Comparison of ENCODE assay signal across 1 cellular context in genomic region chr7:130941322-130942210, GRCh38.
TF ChIP-seq lines count a peak whose summit lies in the region.

No MANE protein-coding gene starts in this region.

TF ChIP-seq in K562, 482 proteins besides CTCF, POLR2A, EP300 and RAD21 (continued from another document and continues in another):
- no peak for TF ChIP-seq BCLAF1 (IDR thresholded peaks at IDR 0.05; ENCODE audit: borderline replicate concordance in 1 of 2, control insufficient read depth in 1 of 2, low read depth in 2 of 2, low read length in 1 of 2)
- no peak for TF ChIP-seq HDGF (IDR thresholded peaks at IDR 0.05)
- no peak for TF ChIP-seq MCM7 (IDR thresholded peaks at IDR 0.05)
- peak; percentile 21; the same call in 1 of the 2 replicates for TF ChIP-seq ZNF644 (tag; IDR thresholded peaks at IDR 0.05; ENCODE audit: low read depth)
- TF ChIP-seq E2F8 (IDR thresholded peaks at IDR 0.05; ENCODE audit: low read depth, partially characterized antibody): no peak
- no peak for TF ChIP-seq ZNF165 (CRISPR knock-in tag; IDR thresholded peaks at IDR 0.05; ENCODE audit: borderline replicate concordance)
- TF ChIP-seq TBL1XR1 (IDR thresholded peaks at IDR 0.05; ENCODE audit: low read length in 2 of 2): peak in 1 of 2 experiments; percentile 20; a peak in 1 of 4 replicates
- no peak for TF ChIP-seq ZNF740 (CRISPR knock-in tag; IDR thresholded peaks at IDR 0.05)
- TF ChIP-seq ZNF740 (tag; IDR thresholded peaks at IDR 0.05): no peak
- TF ChIP-seq GTF3C2 (IDR thresholded peaks at IDR 0.05; ENCODE audit: borderline replicate concordance, extremely low read depth, insufficient read length): no peak
- TF ChIP-seq E2F5 (CRISPR knock-in tag; IDR thresholded peaks at IDR 0.05): no peak
- no peak for TF ChIP-seq ZNF274 (IDR thresholded peaks at IDR 0.05; ENCODE audit: borderline replicate concordance, low read depth, low read length)
- TF ChIP-seq HDAC1 (IDR thresholded peaks at IDR 0.05): peak in 1 of 2 experiments; percentile 74; a peak in 2 of 4 replicates
- TF ChIP-seq ATF3 (IDR thresholded peaks at IDR 0.05): no peak
- TF ChIP-seq ATF3 (CRISPR knock-in tag; conservative IDR thresholded peaks at IDR 0.05): 0 out of 2 replicates have a peak, but pooled peaks have one; percentile 1
- TF ChIP-seq HLTF (IDR thresholded peaks at IDR 0.05): no peak
- no peak for TF ChIP-seq CBFA2T2 (conservative IDR thresholded peaks at IDR 0.05)
- TF ChIP-seq ZNF354B (CRISPR knock-in tag; IDR thresholded peaks at IDR 0.05): no peak
- 0 out of 4 replicates have a peak, but pooled peaks of 1 of the 2 experiments have one; percentile 20 for TF ChIP-seq TEAD1 (CRISPR knock-in tag; IDR thresholded peaks at IDR 0.05)
- 0 out of 2 replicates have a peak, but pooled peaks have one; percentile 26 for TF ChIP-seq GABPA (tag; conservative IDR thresholded peaks at IDR 0.05; ENCODE audit: low read depth)
- no peak for TF ChIP-seq RBM17 (IDR thresholded peaks at IDR 0.05; ENCODE audit: borderline replicate concordance, low read depth, low read length)
- TF ChIP-seq NR2C1 (IDR thresholded peaks at IDR 0.05): no peak
- TF ChIP-seq NR2C1 (tag; IDR thresholded peaks at IDR 0.05): peak; percentile 31; the same call in 1 of the 2 replicates
- TF ChIP-seq HOMEZ (CRISPR knock-in tag; IDR thresholded peaks at IDR 0.05): no peak
- no peak for TF ChIP-seq GABPB1 (CRISPR knock-in tag; IDR thresholded peaks at IDR 0.05)
- 0 out of 2 replicates have a peak, but pooled peaks have one; percentile 0 for TF ChIP-seq ZBTB17 (CRISPR knock-in tag; IDR thresholded peaks at IDR 0.05)
- no peak for TF ChIP-seq HOXB6 (CRISPR knock-in tag; IDR thresholded peaks at IDR 0.05; ENCODE audit: borderline replicate concordance)
- TF ChIP-seq NFYB (IDR thresholded peaks at IDR 0.05; ENCODE audit: extremely low read depth, insufficient read length): no peak
- no peak for TF ChIP-seq ZZZ3 (IDR thresholded peaks at IDR 0.05)
- TF ChIP-seq ZNF311 (CRISPR knock-in tag; IDR thresholded peaks at IDR 0.05): no peak
- no peak for TF ChIP-seq HINFP (tag; conservative IDR thresholded peaks at IDR 0.05; ENCODE audit: low read depth)
- no peak for TF ChIP-seq TFAM (CRISPR knock-in tag; conservative IDR thresholded peaks at IDR 0.05)
- peak; percentile 67; the same call in 1 of the 2 replicates for TF ChIP-seq SMARCE1 (IDR thresholded peaks at IDR 0.05)
- TF ChIP-seq SAP30 (IDR thresholded peaks at IDR 0.05; ENCODE audit: borderline replicate concordance, insufficient read depth, low read depth, low read length, poor library complexity, severe bottlenecking): peak; percentile 38
- TF ChIP-seq ZNF778 (CRISPR knock-in tag; IDR thresholded peaks at IDR 0.05): no peak
- TF ChIP-seq RBM15 (IDR thresholded peaks at IDR 0.05; ENCODE audit: insufficient read depth, low read length): no peak
- no peak for TF ChIP-seq HNRNPLL (IDR thresholded peaks at IDR 0.05; ENCODE audit: low read depth, low read length, poor library complexity, severe bottlenecking)
- TF ChIP-seq MAFK (IDR thresholded peaks at IDR 0.05; ENCODE audit: low read length): peak; percentile 63
- TF ChIP-seq, protein P1, sequence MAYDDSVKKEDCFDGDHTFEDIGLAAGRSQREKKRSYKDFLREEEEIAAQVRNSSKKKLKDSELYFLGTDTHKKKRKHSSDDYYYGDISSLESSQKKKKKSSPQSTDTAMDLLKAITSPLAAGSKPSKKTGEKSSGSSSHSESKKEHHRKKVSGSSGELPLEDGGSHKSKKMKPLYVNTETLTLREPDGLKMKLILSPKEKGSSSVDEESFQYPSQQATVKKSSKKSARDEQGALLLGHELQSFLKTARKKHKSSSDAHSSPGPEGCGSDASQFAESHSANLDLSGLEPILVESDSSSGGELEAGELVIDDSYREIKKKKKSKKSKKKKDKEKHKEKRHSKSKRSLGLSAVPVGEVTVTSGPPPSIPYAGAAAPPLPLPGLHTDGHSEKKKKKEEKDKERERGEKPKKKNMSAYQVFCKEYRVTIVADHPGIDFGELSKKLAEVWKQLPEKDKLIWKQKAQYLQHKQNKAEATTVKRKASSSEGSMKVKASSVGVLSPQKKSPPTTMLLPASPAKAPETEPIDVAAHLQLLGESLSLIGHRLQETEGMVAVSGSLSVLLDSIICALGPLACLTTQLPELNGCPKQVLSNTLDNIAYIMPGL (CRISPR knock-in tag; IDR thresholded peaks at IDR 0.05): no peak
- TF ChIP-seq C11orf30 (IDR thresholded peaks at IDR 0.05; ENCODE audit: low read depth): peak; percentile 84
- TF ChIP-seq ZNF23 (CRISPR knock-in tag; IDR thresholded peaks at IDR 0.05): no peak
- TF ChIP-seq TEAD4 (IDR thresholded peaks at IDR 0.05; ENCODE audit: low read length): no peak; the same call in 1 of the 2 replicates
- TF ChIP-seq TEAD4 (CRISPR knock-in tag; IDR thresholded peaks at IDR 0.05; ENCODE audit: borderline replicate concordance): no peak
- peak; percentile 70 for TF ChIP-seq RBFOX2 (IDR thresholded peaks at IDR 0.05; ENCODE audit: low read depth, low read length)
- no peak for TF ChIP-seq ZKSCAN1 (IDR thresholded peaks at IDR 0.05; ENCODE audit: low read depth, low read length)
- no peak for TF ChIP-seq POLR3G (IDR thresholded peaks at IDR 0.05; ENCODE audit: extremely low read depth, insufficient read length, insufficient replicate concordance)
- TF ChIP-seq SRSF1 (IDR thresholded peaks at IDR 0.05; ENCODE audit: low read depth, low read length): no peak
- no peak; the same call in 1 of the 2 replicates for TF ChIP-seq TRIM28 (IDR thresholded peaks at IDR 0.05)
- peak; percentile 76; the same call in 1 of the 2 replicates for TF ChIP-seq NKRF (IDR thresholded peaks at IDR 0.05; ENCODE audit: borderline replicate concordance)
